8 cellular contexts compared by ENCODE assay signal in the genomic region with DNA sequence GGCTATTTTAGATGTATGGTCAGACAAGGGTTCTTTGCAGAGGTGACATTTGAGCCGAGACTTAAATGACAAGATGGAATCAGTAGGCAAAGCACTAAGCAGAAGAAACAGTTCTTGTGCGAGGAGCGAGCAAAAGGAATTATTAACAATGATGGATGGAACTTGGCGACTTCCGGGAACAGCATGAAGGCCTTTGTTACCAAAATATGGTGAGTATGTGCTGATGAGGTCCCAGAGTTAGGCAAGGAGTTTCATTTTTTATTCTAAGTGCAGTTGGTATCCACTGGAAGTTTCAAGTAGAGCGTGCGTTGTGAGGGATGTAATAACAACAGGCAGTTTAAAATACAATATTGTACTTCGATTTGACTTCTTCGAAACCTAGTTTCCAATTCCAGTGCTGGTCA. TPM values are rescaled to one million over a fixed set of nuclear protein-coding genes. Genes with fewer than 3 reads are reported as not detected.
DNase-seq lines count a peak whose midpoint lies in the region; ATAC-seq and TF ChIP-seq lines count a peak whose summit lies in the region.

No MANE protein-coding gene starts in this region.

- peak overlapping the region; percentile 34 for H2BK5ac ChIP-seq in trophoblast cell (ENCODE audit: low read depth, low read length, poor library complexity)

- no peak for TF ChIP-seq RAD21 in SK-N-SH (IDR thresholded peaks at IDR 0.05; ENCODE audit: low read length)

- H3K23ac ChIP-seq in trophoblast cell (ENCODE audit: low read length): no peak overlapping the region

- H3K27ac ChIP-seq in SK-N-SH (ENCODE audit: low read depth in 2 of 2, low read length in 1 of 2) (peak overlapping the region; percentile 95 to 97), esophagus squamous epithelium (peak overlapping the region; percentile 96 to 99 (median 98)), trophoblast cell (ENCODE audit: low read depth, low read length) (peak overlapping the region; percentile 74)

- TF ChIP-seq CTCF in SK-N-SH (IDR thresholded peaks at IDR 0.05) (no peak), esophagus squamous epithelium (IDR thresholded peaks at IDR 0.05) (no peak)

- H2AK5ac ChIP-seq in trophoblast cell (ENCODE audit: low read length): no peak overlapping the region

- H3K36me3 ChIP-seq in SK-N-SH (replicated peaks in 1 of 2; ENCODE audit: control insufficient read depth in 1 of 2, insufficient read depth in 2 of 2, low read length in 1 of 2) (no peaks in the 10 kb centered on the region), esophagus squamous epithelium (no peaks in the 10 kb centered on the region), trophoblast cell (ENCODE audit: control insufficient read depth in 1 of 2, insufficient read depth in 2 of 2, low read length in 2 of 2) (no peaks in the 10 kb centered on the region)

- H3K4me3 ChIP-seq in SK-N-SH (ENCODE audit: low read depth in 2 of 2, low read length in 1 of 2) (peak overlapping the region; percentile 91 to 95), esophagus squamous epithelium (peak overlapping the region; percentile 86 to 97 (median 92)), trophoblast cell (ENCODE audit: low read depth, low read length) (peak overlapping the region; percentile 74)

- intact Hi-C loops in esophagus squamous epithelium (cut with DNase I): no loop called here

- TF ChIP-seq EP300 in SK-N-SH (IDR thresholded peaks at IDR 0.05; ENCODE audit: borderline replicate concordance in 1 of 2, low read depth in 1 of 2, low read length in 1 of 2): no peak

- H4K8ac ChIP-seq in trophoblast cell (ENCODE audit: low read depth, low read length): peak overlapping the region; percentile 45

- H3K9ac ChIP-seq in SK-N-SH (peak overlapping the region; percentile 93), trophoblast cell (ENCODE audit: low read length) (no peak overlapping the region)

- H3K4me1 ChIP-seq in SK-N-SH (ENCODE audit: control insufficient read depth in 1 of 2, insufficient read depth in 2 of 2, low read depth in 1 of 2, low read length in 1 of 2) (peaks cover 13 to 19% of the 10 kb centered on the region in 2 experiments; a peak in 3 of 4 replicates), esophagus squamous epithelium (peaks cover 15 to 55% (median 28%) of the 10 kb centered on the region in 3 donors), trophoblast cell (ENCODE audit: control insufficient read depth in 1 of 2, insufficient read depth in 2 of 2, low read length in 2 of 2) (no peaks in the 10 kb centered on the region)

- H3K79me2 ChIP-seq in SK-N-SH (ENCODE audit: insufficient read depth) (peaks cover 33% of the 10 kb centered on the region), trophoblast cell (ENCODE audit: control insufficient read depth, insufficient read depth, low read length, poor library complexity) (peaks cover 10% of the 10 kb centered on the region)

- no peaks in the 10 kb centered on the region for H3K27me3 ChIP-seq in SK-N-SH (ENCODE audit: insufficient read depth)
- no peaks in the 10 kb centered on the region for H3K27me3 ChIP-seq in esophagus squamous epithelium
- no peaks in the 10 kb centered on the region for H3K27me3 ChIP-seq in trophoblast cell (ENCODE audit: insufficient read depth, low read length)

- no peaks in the 10 kb centered on the region for H3K9me3 ChIP-seq in SK-N-SH
- no peaks in the 10 kb centered on the region for H3K9me3 ChIP-seq in esophagus squamous epithelium
- no peaks in the 10 kb centered on the region for H3K9me3 ChIP-seq in trophoblast cell (ENCODE audit: insufficient read depth, low read depth, low read length)

- no peak overlapping the region for H3K14ac ChIP-seq in trophoblast cell (ENCODE audit: low read length)

- 5% methylated on average over 9 of the region's 9 CpGs for WGBS in SK-N-SH (ENCODE audit: low lambda C conversion rate)
- WGBS in esophagus squamous epithelium, 2 donors: 0 to 1% methylated on average over 9 of the region's 9 CpGs
- WGBS in trophoblast cell (ENCODE audit: extremely low coverage, insufficient coverage, insufficient read length): no CpG with 5 or more reads among the region's 9 CpGs

- no peak overlapping the region for H4K12ac ChIP-seq in trophoblast cell (ENCODE audit: low read depth, low read length)

- H3K18ac ChIP-seq in trophoblast cell (ENCODE audit: low read length): no peak overlapping the region

- H4K91ac ChIP-seq in trophoblast cell (ENCODE audit: low read depth, low read length): peak overlapping the region; percentile 80

- H2BK120ac ChIP-seq in trophoblast cell (ENCODE audit: insufficient read depth, low read length, poor library complexity): no peak overlapping the region

- POLR2A ChIA-PET in SK-N-SH (lab: Yijun Ruan, JAX): no interaction called here

- no peak for TF ChIP-seq POLR2A in esophagus squamous epithelium (IDR thresholded peaks at IDR 0.05)

- H3K79me1 ChIP-seq in trophoblast cell (ENCODE audit: low read length): peaks cover 16% of the 10 kb centered on the region

- no peak overlapping the region for H2BK12ac ChIP-seq in trophoblast cell (ENCODE audit: low read length)

- DNase-seq in AG20443 (ENCODE audit: low spot score) (peak; percentile 25), SK-N-SH (no peak), esophagus squamous epithelium (lab: John Stamatoyannopoulos, UW) (no peak), trophoblast cell (no peak), dedifferentiated amniotic fluid mesenchymal stem cell (ENCODE audit: extremely low spot score) (no peak)

- ATAC-seq in GM21529 (IDR thresholded peaks at IDR 0.05; ENCODE audit: unreplicated experiment) (peak; percentile 0), GM19351 (IDR thresholded peaks at IDR 0.05; ENCODE audit: unreplicated experiment) (no peak), GM19035 (IDR thresholded peaks at IDR 0.05; ENCODE audit: unreplicated experiment) (no peak)

- H3F3A ChIP-seq in SK-N-SH (replicated peaks; ENCODE audit: insufficient read depth): peaks cover 15% of the 10 kb centered on the region

- peak overlapping the region; percentile 74 for H2AFZ ChIP-seq in SK-N-SH (ENCODE audit: low read depth)
- peak overlapping the region; percentile 19 for H2AFZ ChIP-seq in trophoblast cell (ENCODE audit: insufficient read depth, low read length, poor library complexity)

- H3K9me2 ChIP-seq in SK-N-SH: no peaks in the 10 kb centered on the region

- CTCF ChIA-PET in SK-N-SH (lab: Yijun Ruan, JAX): interaction anchor here (0.7 to 1.8 kb wide), 3 partner anchors 65 to 230 kb away, joined by 3 to 6 read pairs (median 4); no protein-coding TSS in a partner anchor

- peaks cover 5% of the 10 kb centered on the region; the same call in 1 of the 2 replicates for H4K20me1 ChIP-seq in SK-N-SH (ENCODE audit: insufficient read depth)

- H3K4ac ChIP-seq in trophoblast cell (ENCODE audit: low read depth, low read length): no peak overlapping the region

- H3K4me2 ChIP-seq in SK-N-SH (peak overlapping the region; percentile 96), trophoblast cell (ENCODE audit: low read length) (peak overlapping the region; percentile 88)

TF ChIP-seq in SK-N-SH, 30 proteins besides CTCF, POLR2A, EP300 and RAD21:
- TF ChIP-seq, protein P1, sequence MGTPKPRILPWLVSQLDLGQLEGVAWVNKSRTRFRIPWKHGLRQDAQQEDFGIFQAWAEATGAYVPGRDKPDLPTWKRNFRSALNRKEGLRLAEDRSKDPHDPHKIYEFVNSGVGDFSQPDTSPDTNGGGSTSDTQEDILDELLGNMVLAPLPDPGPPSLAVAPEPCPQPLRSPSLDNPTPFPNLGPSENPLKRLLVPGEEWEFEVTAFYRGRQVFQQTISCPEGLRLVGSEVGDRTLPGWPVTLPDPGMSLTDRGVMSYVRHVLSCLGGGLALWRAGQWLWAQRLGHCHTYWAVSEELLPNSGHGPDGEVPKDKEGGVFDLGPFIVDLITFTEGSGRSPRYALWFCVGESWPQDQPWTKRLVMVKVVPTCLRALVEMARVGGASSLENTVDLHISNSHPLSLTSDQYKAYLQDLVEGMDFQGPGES (IDR thresholded peaks at IDR 0.05; ENCODE audit: low read depth, low read length): no peak
- peak; percentile 64; the same call in 1 of the 2 replicates for TF ChIP-seq ELF1 (IDR thresholded peaks at IDR 0.05)

RNA-seq across cellular contexts. Expression of a gene that starts 1.6 kb away (rescaled TPM):
- polyA plus RNA-seq in SK-N-SH (2012; rRNA removed): 4.3 and 5.9 TPM in 2 replicates
- polyA plus RNA-seq in SK-N-SH (2012; cell fraction: cytosol; rRNA removed): 6.1 and 6.6 TPM in 2 replicates
- polyA plus RNA-seq in SK-N-SH (2012; cell fraction: nucleus; rRNA removed): 3.7 and 9.1 TPM in 2 replicates
- total RNA-seq in esophagus squamous epithelium: 10 to 100 TPM; 32.0 to 48.1 (median 36.0) TPM
- polyA plus RNA-seq in trophoblast cell (2013): 4.7 TPM in 2 replicates

RNA-seq across cellular contexts. Expression of a gene that starts 58.0 kb away (rescaled TPM):
- 13.2 and 14.3 TPM in 2 replicates for polyA plus RNA-seq in SK-N-SH (2012; rRNA removed)
- polyA plus RNA-seq in SK-N-SH (2012; cell fraction: cytosol; rRNA removed): 14.4 and 15.5 TPM in 2 replicates
- 6.2 and 10.5 TPM in 2 replicates for polyA plus RNA-seq in SK-N-SH (2012; cell fraction: nucleus; rRNA removed)
- total RNA-seq in esophagus squamous epithelium: 10 to 100 TPM in 3 of 4 donors, 1 to 10 TPM in 1; 5.7 to 20.9 (median 13.7) TPM
- 0.01 and 0.04 TPM in 2 replicates for polyA plus RNA-seq in trophoblast cell (2013)
